Comparison of ENCODE assay signal across 22 cellular contexts in genomic region chr11:133964356-133964755, GRCh38. TPM values are rescaled to one million over a fixed set of nuclear protein-coding genes. Genes with fewer than 3 reads are reported as not detected.
DNase-seq lines count a peak whose midpoint lies in the region; ATAC-seq, FAIRE-seq and TF ChIP-seq lines count a peak whose summit lies in the region.
"Had no signal": no experiment of that assay in that cellular context is flagged by ENCODE, and none has a peak within 500 bp of the region (broad histone marks: within the 10 kb centered on the region; RNA-seq: fewer than 3 reads in every experiment).

No MANE protein-coding gene starts in this region.

- TF ChIP-seq POLR2A in H1 (IDR thresholded peaks at IDR 0.05; ENCODE audit: control extremely low read depth in 1 of 2, low read depth in 2 of 2, low read length in 2 of 2) = no peak

- H2AK5ac ChIP-seq in H1 (ENCODE audit: low read depth, low read length) = no peak overlapping the region
- no peak overlapping the region for H2AK5ac ChIP-seq in neuronal stem cell (ENCODE audit: low read depth, low read length)

- H3K56ac ChIP-seq in H1 (replicated peaks; ENCODE audit: insufficient read length, low read depth, low read length) = no peak overlapping the region

- H3K14ac ChIP-seq in H1 (ENCODE audit: insufficient read length) = no peak overlapping the region
- peak overlapping the region; percentile 26 for H3K14ac ChIP-seq in neuronal stem cell (ENCODE audit: low read length)

- no peak overlapping the region for H3K9ac ChIP-seq in H1 (replicated peaks in 1 of 4; ENCODE audit: extremely low read depth in 1 of 4, low read depth in 3 of 4, low read length in 3 of 4)
- H3K9ac ChIP-seq in neuronal stem cell (ENCODE audit: low read depth, low read length, poor library complexity) = peak overlapping the region; percentile 22
- no peak overlapping the region for H3K9ac ChIP-seq in stomach smooth muscle (ENCODE audit: low read length in 2 of 2)
- H3K9ac ChIP-seq: GM23248 had no signal

- WGBS in H1 (ENCODE audit: extremely low coverage in 1 of 2, insufficient coverage in 1 of 2, insufficient read length in 1 of 2, insufficient replicate concordance in 2 of 2, low coverage in 1 of 2, low lambda C conversion rate in 2 of 2, missing lambda C conversion rate in 1 of 2), 2 experiments = 76% methylated on average over 7 of the region's 7 CpGs; no CpG with 5 or more reads in 1 of the 2 experiments
- WGBS in neuronal stem cell (ENCODE audit: extremely low coverage in 2 of 2, insufficient read length in 2 of 2, insufficient replicate concordance in 1 of 2), 2 donors = 100% methylated on average over 1 of the region's 7 CpGs; no CpG with 5 or more reads in 1 of the 2 donors

- H4K20me1 ChIP-seq in H1 (replicated peaks in 1 of 2; ENCODE audit: control insufficient read depth in 1 of 2, insufficient read depth in 2 of 2, low read length in 2 of 2) = peaks cover 0 to 3% of the 10 kb centered on the region in 2 experiments

- H2BK15ac ChIP-seq in H1 (ENCODE audit: low read length) (no peak overlapping the region), neuronal stem cell (ENCODE audit: low read length) (no peak overlapping the region)

- CTCF ChIA-PET in H1 (lab: Charles Lee; ENCODE audit: partially characterized antibody) = interaction anchor here (0.5 to 3.2 kb wide), 6 partner anchors 8 to 176 kb away, joined by 3 to 11 read pairs (median 4); no protein-coding TSS in a partner anchor

- H3K4me3 Mint-ChIP-seq in brain = peak overlapping the region in 1 of 5 experiments; percentile 5
- H3K4me3 Mint-ChIP-seq: CD4-positive, CD25-positive, alpha-beta regulatory T cell had no signal

- POLR2A ChIA-PET in H1 (lab: Charles Lee; ENCODE audit: partially characterized antibody) = interaction anchor here (0.9 kb wide), 1 partner anchor 9 kb away, joined by 3 read pairs; no protein-coding TSS in a partner anchor

- no peak for DNase-seq in H1 (ENCODE audit: low read depth in 1 of 2, low spot score in 2 of 2)
- no peak for DNase-seq in neuronal stem cell (ENCODE audit: low spot score)
- DNase-seq in hypothalamus (lab: John Stamatoyannopoulos, UW) = no peak
- no peak for DNase-seq in NCI-H510A treated with DMSO at 0.1 percent for 48 hours (lab: John Stamatoyannopoulos, UW)
- DNase-seq: ACHN; BE2C; CD4-positive, CD25-positive, alpha-beta regulatory T cell; CD8-positive, alpha-beta memory T cell; COR-L47; DMS 273 treated with DMSO at 0.1 percent for 48 hours; DMS53; GM23248; HCEC 1CT had no signal

- no peak overlapping the region for H3K23ac ChIP-seq in H1 (ENCODE audit: insufficient read length)
- H3K23ac ChIP-seq in neuronal stem cell (ENCODE audit: low read depth, low read length, poor library complexity) = no peak overlapping the region

- H3K79me2 ChIP-seq in H1 (ENCODE audit: control insufficient read depth in 1 of 2, insufficient read depth in 2 of 2, low read length in 2 of 2) = no peaks in the 10 kb centered on the region

- H3K23me2 ChIP-seq in H1 (ENCODE audit: low read depth, low read length) = no peaks in the 10 kb centered on the region

- H3K4me3 ChIP-seq in H1 (ENCODE audit: extremely low read depth in 1 of 4, insufficient read depth in 2 of 4, low read depth in 3 of 4, low read length in 4 of 4) (no peak overlapping the region), neuronal stem cell (ENCODE audit: low read length in 2 of 2) (no peak overlapping the region), stomach smooth muscle (ENCODE audit: low read length in 2 of 2) (no peak overlapping the region)
- H3K4me3 ChIP-seq: GM23248 had no signal

- H4K91ac ChIP-seq in H1 (replicated peaks; ENCODE audit: insufficient read length, low read length) (no peak overlapping the region), neuronal stem cell (ENCODE audit: low read depth, low read length, poor library complexity) (no peak overlapping the region)

- H4K8ac ChIP-seq in H1 (ENCODE audit: extremely low read depth, insufficient read depth, low read length) (no peak overlapping the region), neuronal stem cell (ENCODE audit: low read depth, low read length) (no peak overlapping the region)

- no peak overlapping the region for H3K4me2 ChIP-seq in H1 (ENCODE audit: insufficient read depth in 1 of 2, low read depth in 2 of 2, low read length in 2 of 2)
- H3K4me2 ChIP-seq in neuronal stem cell (ENCODE audit: insufficient read depth, low read length, poor library complexity, severe bottlenecking) = no peak overlapping the region

- no peak overlapping the region for H3K4ac ChIP-seq in H1 (replicated peaks; ENCODE audit: insufficient read length, low read depth, low read length)
- no peak overlapping the region for H3K4ac ChIP-seq in neuronal stem cell (ENCODE audit: low read length)

- no peak for FAIRE-seq in H1 (lab: Jason Lieb, UNC)
- FAIRE-seq: A204.1, G401.6, GM12891, GM19239, H54 had no signal

- no peak for TF ChIP-seq CTCF in brain (conservative IDR thresholded peaks at IDR 0.05)
- no peak for TF ChIP-seq CTCF in H1 (IDR thresholded peaks at IDR 0.05; ENCODE audit: control extremely low read depth in 1 of 3, insufficient read depth in 1 of 3, low read depth in 1 of 3, low read length in 3 of 3)

- H3K27ac Mint-ChIP-seq in brain = peak overlapping the region in 3 of 5 experiments; percentile 35 to 95 (median 62)
- H3K27ac Mint-ChIP-seq: CD4-positive, CD25-positive, alpha-beta regulatory T cell; CD8-positive, alpha-beta memory T cell had no signal

- no peaks in the 10 kb centered on the region; a peak in 1 of 8 replicates for H3K36me3 ChIP-seq in H1 (ENCODE audit: control insufficient read depth in 2 of 4, insufficient read depth in 4 of 4, low read length in 3 of 4)
- H3K36me3 ChIP-seq in neuronal stem cell (replicated peaks in 1 of 2; ENCODE audit: control insufficient read depth in 2 of 2, insufficient read depth in 2 of 2, low read length in 2 of 2) = no peaks in the 10 kb centered on the region
- no peaks in the 10 kb centered on the region for H3K36me3 ChIP-seq in stomach smooth muscle (ENCODE audit: control insufficient read depth in 2 of 2, insufficient read depth in 2 of 2, low read length in 2 of 2)
- H3K36me3 ChIP-seq: BE2C had no signal

- no peak overlapping the region for H3K27ac ChIP-seq in H1 (ENCODE audit: low read depth, low read length)
- no peak overlapping the region for H3K27ac ChIP-seq in neuronal stem cell (replicated peaks; ENCODE audit: low read length)
- peak overlapping the region; percentile 79 for H3K27ac ChIP-seq in stomach smooth muscle (ENCODE audit: low read length)
- H3K27ac ChIP-seq: GM23248, HL-60 had no signal

- H3K18ac ChIP-seq in H1 (ENCODE audit: extremely low read depth, low read length) (no peak overlapping the region), neuronal stem cell (ENCODE audit: low read length) (no peak overlapping the region)

- H3K9me3 ChIP-seq in H1 (ENCODE audit: insufficient read depth in 2 of 2, low read depth in 1 of 2, low read length in 1 of 2) (no peaks in the 10 kb centered on the region), neuronal stem cell (replicated peaks in 1 of 2; ENCODE audit: control insufficient read depth in 2 of 2, insufficient read depth in 1 of 2, low read depth in 1 of 2, low read length in 2 of 2) (peaks cover 0 to 1% of the 10 kb centered on the region in 2 donors), stomach smooth muscle (ENCODE audit: control insufficient read depth in 2 of 2, low read length in 2 of 2) (no peaks in the 10 kb centered on the region)
- H3K9me3 ChIP-seq: BE2C had no signal

- peaks cover 52% of the 10 kb centered on the region for H3K4me1 Mint-ChIP-seq in brain

- peaks cover 0 to 4% (median 0%) of the 10 kb centered on the region in 4 experiments; a peak in 2 of 7 replicates for H3K4me1 ChIP-seq in H1 (replicated peaks in 1 of 4; ENCODE audit: control insufficient read depth in 3 of 4, insufficient read depth in 4 of 4, low read length in 3 of 4)
- peaks cover 12 to 24% of the 10 kb centered on the region in 2 donors for H3K4me1 ChIP-seq in neuronal stem cell (ENCODE audit: control insufficient read depth in 2 of 2, insufficient read depth in 1 of 2, low read depth in 1 of 2, low read length in 2 of 2)
- peaks cover 39% of the 10 kb centered on the region for H3K4me1 ChIP-seq in stomach smooth muscle (ENCODE audit: control insufficient read depth, insufficient read depth, low read length)

- no peak overlapping the region for H4K5ac ChIP-seq in H1 (ENCODE audit: insufficient read length, low read depth, low read length)

- no peak for ATAC-seq in HG02642 (IDR thresholded peaks at IDR 0.05; ENCODE audit: poor library complexity, unreplicated experiment)

- H2BK120ac ChIP-seq in H1 (replicated peaks; ENCODE audit: low read depth, low read length) (no peak overlapping the region), neuronal stem cell (ENCODE audit: low read depth, low read length) (no peak overlapping the region)

- no peak overlapping the region for H2BK20ac ChIP-seq in H1 (ENCODE audit: low read length)

- H2AFZ ChIP-seq in H1 (ENCODE audit: low read length) = no peak overlapping the region
- no peak overlapping the region for H2AFZ ChIP-seq in neuronal stem cell (ENCODE audit: low read length)
- H2AFZ ChIP-seq: GM23248 had no signal

- H3K36me3 Mint-ChIP-seq in brain = no peaks in the 10 kb centered on the region
- H3K36me3 Mint-ChIP-seq: CD4-positive, CD25-positive, alpha-beta regulatory T cell had no signal

- H3K27me3 Mint-ChIP-seq in brain = peaks cover 7% of the 10 kb centered on the region

- H3K27me3 ChIP-seq in H1 (replicated peaks in 1 of 4; ENCODE audit: control insufficient read depth in 3 of 4, extremely low read depth in 1 of 4, insufficient read depth in 3 of 4, low read length in 3 of 4) = peaks cover 0 to 9% (median 3%) of the 10 kb centered on the region in 4 experiments; a peak in 5 of 7 replicates
- peaks cover 0 to 43% (median 6%) of the 10 kb centered on the region in 3 experiments for H3K27me3 ChIP-seq in neuronal stem cell (ENCODE audit: control insufficient read depth in 3 of 3, insufficient read depth in 3 of 3, low read depth in 1 of 3, low read length in 3 of 3)
- H3K27me3 ChIP-seq in stomach smooth muscle (ENCODE audit: control insufficient read depth in 1 of 2, insufficient read depth in 2 of 2, low read length in 2 of 2) = peaks cover 0 to 3% of the 10 kb centered on the region in 2 donors
- H3K27me3 ChIP-seq: BE2C had no signal

- H3K79me1 ChIP-seq in H1 (ENCODE audit: low read depth, low read length) (no peaks in the 10 kb centered on the region), neuronal stem cell (ENCODE audit: low read depth, low read length) (peaks cover 2% of the 10 kb centered on the region)

- no peak for TF ChIP-seq RAD21 in H1 (IDR thresholded peaks at IDR 0.05 in 1 of 2, conservative IDR thresholded peaks at IDR 0.05 in 1 of 2; ENCODE audit: low read depth in 2 of 2, low read length in 2 of 2)

- TF ChIP-seq EP300 in H1 (IDR thresholded peaks at IDR 0.05; ENCODE audit: borderline replicate concordance in 1 of 2, low read depth in 2 of 2, low read length in 2 of 2) = no peak

- H2BK12ac ChIP-seq in H1 (ENCODE audit: low read depth, low read length) = 0 out of 2 replicates have a peak overlapping the region, but pooled peaks have one; percentile 7
- H2BK12ac ChIP-seq in neuronal stem cell (ENCODE audit: low read length) = peak overlapping the region; percentile 44

- H2BK5ac ChIP-seq in H1 (ENCODE audit: low read depth, low read length) = 0 out of 2 replicates have a peak overlapping the region, but pooled peaks have one; percentile 32
- no peak overlapping the region for H2BK5ac ChIP-seq in neuronal stem cell (ENCODE audit: low read length)

- H3K9me3 Mint-ChIP-seq in brain = peaks cover 0 to 14% (median 0%) of the 10 kb centered on the region in 5 experiments

RNA-seq across cellular contexts. Expression of gene IGSF9B, which starts 7.6 kb away (rescaled TPM):
- 16.4 TPM for polyA plus RNA-seq in brain (ENCODE audit: insufficient read depth, low read depth, low replicate concordance)
- total RNA-seq in H1 (2021; fragmentation: NEBNext Ultra II Directional; extraction: Animal tissue kit (Norgen Biotek cat#: 25700)) = 42.3 and 49.2 TPM in 2 replicates
- 16.5 and 23.6 TPM in 2 replicates for polyA plus RNA-seq in H1 (2011; rRNA removed)
- polyA plus RNA-seq in H1 (2011; cell fraction: cytosol; rRNA removed) = 15.7 TPM
- polyA plus RNA-seq in H1 (2011; cell fraction: nucleus; rRNA removed) = 61.7 TPM
- polyA plus RNA-seq in H1 (2012, experiment 1 of 2) = 13.6 to 23.1 TPM (median 21.3 TPM) in 4 replicates
- polyA plus RNA-seq in H1 (2012, experiment 2 of 2) = 8.1 TPM
- 15.1 TPM for polyA plus RNA-seq in H1 (2013, experiment 1 of 2)
- polyA plus RNA-seq in H1 (2013, experiment 2 of 2) = 14.1 TPM
- polyA minus RNA-seq in H1 (2011; rRNA and poly(A)+ RNA removed) = 73.6 and 79.6 TPM in 2 replicates
- polyA minus RNA-seq in H1 (2011; cell fraction: cytosol; rRNA and poly(A)+ RNA removed) = 29.4 TPM
- 44.5 TPM for polyA minus RNA-seq in H1 (2011; cell fraction: nucleus; rRNA and poly(A)+ RNA removed)
- polyA plus RNA-seq in neuronal stem cell (2013, experiment 1 of 2) = 3.9 TPM
- 3.8 TPM for polyA plus RNA-seq in neuronal stem cell (2013, experiment 2 of 2)
- total RNA-seq: GM23248 had no signal
